32 cellular contexts compared by ENCODE assay signal in genomic region chr7:14833707-14834106, GRCh38.
A peak's percentile ranks its signal among the peaks of the same experiment; 100 is the strongest.
DNase-seq lines count a peak whose midpoint lies in the region; ATAC-seq and TF ChIP-seq lines count a peak whose summit lies in the region.
"Had no signal": no experiment of that assay in that cellular context is flagged by ENCODE, and none has a peak within 500 bp of the region (broad histone marks: within the 10 kb centered on the region; RNA-seq: fewer than 3 reads in every experiment).

No MANE protein-coding gene starts in this region.

- H2BK5ac ChIP-seq in H9 (ENCODE audit: insufficient read length, low read length) (no peak overlapping the region), mesenchymal stem cell (ENCODE audit: low read depth, low read length, poor library complexity, severe bottlenecking) (no peak overlapping the region)

- H3K4me2 ChIP-seq in H9 (ENCODE audit: insufficient read depth, insufficient read length, low read length) (peak overlapping the region; percentile 70), mesenchymal stem cell (ENCODE audit: low read length, poor library complexity, severe bottlenecking) (no peak overlapping the region)
- H3K4me2 ChIP-seq: A549, hepatocyte, smooth muscle cell had no signal

- no peak overlapping the region for H3K14ac ChIP-seq in H9 (ENCODE audit: insufficient read depth, low read length)
- no peak overlapping the region for H3K14ac ChIP-seq in mesenchymal stem cell (ENCODE audit: low read length in 2 of 2)

- H3K36me3 Mint-ChIP-seq in H9 (ENCODE audit: insufficient read depth in 1 of 3, low read depth in 3 of 3) = peaks cover 0 to 14% (median 9%) of the 10 kb centered on the region in 3 experiments; a peak in 5 of 7 replicates
- H3K36me3 Mint-ChIP-seq in activated CD4-positive, alpha-beta T cell treated with anti-CD3 and anti-CD28 coated beads, Interleukin-2, amount 10 ng/mL, durations not matched to agents 7 days and 5 days (ENCODE audit: low read depth) = no peaks in the 10 kb centered on the region
- H3K36me3 Mint-ChIP-seq: activated naive CD8-positive, alpha-beta T cell; naive thymus-derived CD8-positive, alpha-beta T cell had no signal

- CTCF ChIA-PET in activated CD4-positive, alpha-beta T cell treated with anti-CD3 and anti-CD28 coated beads, Interleukin-2, amount 10 ng/mL, durations not matched to agents 7 days and 5 days (lab: Charles Lee) = no interaction called here

- H2BK12ac ChIP-seq in H9 (ENCODE audit: insufficient read length, low read depth, low read length) (no peak overlapping the region), mesenchymal stem cell (ENCODE audit: low read length in 2 of 2) (no peak overlapping the region)

- H3K9ac ChIP-seq in H9 (ENCODE audit: extremely low read depth, insufficient read length, low read length) (peak overlapping the region; percentile 4), adipocyte (ENCODE audit: low read length) (no peak overlapping the region), mesenchymal stem cell (ENCODE audit: low read length) (peak overlapping the region; percentile 70)

- no peak for TF ChIP-seq CTCF in H9 (conservative IDR thresholded peaks at IDR 0.05)
- no peak for TF ChIP-seq CTCF in left lung (IDR thresholded peaks at IDR 0.05)

- H3K23me2 ChIP-seq in H9 (ENCODE audit: insufficient read length, low read depth, low read length, poor library complexity, severe bottlenecking) = no peaks in the 10 kb centered on the region

- H4K91ac ChIP-seq in H9 (ENCODE audit: insufficient read length, low read depth, low read length) = no peak overlapping the region
- no peak overlapping the region for H4K91ac ChIP-seq in mesenchymal stem cell (ENCODE audit: low read length)

- H3K4me1 ChIP-seq in ACC112 (ENCODE audit: control insufficient read depth, insufficient read depth, low read length, unreplicated experiment) = peaks cover 39% of the 10 kb centered on the region
- H3K4me1 ChIP-seq in H9 (ENCODE audit: insufficient read depth, low read length) = peaks cover 13% of the 10 kb centered on the region
- H3K4me1 ChIP-seq in adipocyte (ENCODE audit: control insufficient read depth, insufficient read depth, low read length) = peaks cover 34% of the 10 kb centered on the region
- peaks cover 1% of the 10 kb centered on the region for H3K4me1 ChIP-seq in mesenchymal stem cell (ENCODE audit: control insufficient read depth, insufficient read depth, low read depth, low read length)
- no peaks in the 10 kb centered on the region for H3K4me1 ChIP-seq in left lung
- H3K4me1 ChIP-seq: A549, ascending aorta, esophagus squamous epithelium, HAP-1, Peyer's patch, SJSA1 had no signal

- H2BK15ac ChIP-seq in H9 (ENCODE audit: low read depth, low read length) (no peak overlapping the region), mesenchymal stem cell (ENCODE audit: low read depth, poor library complexity, severe bottlenecking) (no peak overlapping the region)

- H3K56ac ChIP-seq in H9 (ENCODE audit: insufficient read length, low read depth, low read length) = no peak overlapping the region

- H3K27me3 ChIP-seq in ACC112 (ENCODE audit: insufficient read depth, low read length) = no peaks in the 10 kb centered on the region
- no peaks in the 10 kb centered on the region for H3K27me3 ChIP-seq in H9 (ENCODE audit: insufficient read depth, low read length)
- no peaks in the 10 kb centered on the region for H3K27me3 ChIP-seq in adipocyte (replicated peaks; ENCODE audit: control insufficient read depth, insufficient read depth, low read length)
- no peaks in the 10 kb centered on the region for H3K27me3 ChIP-seq in mesenchymal stem cell (ENCODE audit: control insufficient read depth in 1 of 2, insufficient read depth in 1 of 2, low read length in 2 of 2)
- no peaks in the 10 kb centered on the region for H3K27me3 ChIP-seq in left lung
- H3K27me3 ChIP-seq: ascending aorta, esophagus squamous epithelium, gastroesophageal sphincter, hepatocyte, MG63, Peyer's patch, SJSA1, tibial nerve had no signal

- H2BK120ac ChIP-seq in H9 (ENCODE audit: low read depth, low read length, poor library complexity, severe bottlenecking) (no peak overlapping the region), mesenchymal stem cell (ENCODE audit: low read depth, low read length) (no peak overlapping the region)

- H3K9me3 ChIP-seq in H9 (ENCODE audit: control insufficient read depth, low read depth, low read length) = no peaks in the 10 kb centered on the region
- no peaks in the 10 kb centered on the region for H3K9me3 ChIP-seq in adipocyte (ENCODE audit: control insufficient read depth, low read length)
- no peaks in the 10 kb centered on the region for H3K9me3 ChIP-seq in mesenchymal stem cell (ENCODE audit: control insufficient read depth, low read length)
- no peaks in the 10 kb centered on the region for H3K9me3 ChIP-seq in left lung
- H3K9me3 ChIP-seq: A549, ascending aorta, esophagus squamous epithelium, gastroesophageal sphincter, HAP-1, MG63, Peyer's patch, SJSA1, tibial nerve had no signal

- H3K79me2 ChIP-seq in ACC112 (ENCODE audit: control insufficient read depth, insufficient read depth, low read length, unreplicated experiment) = no peaks in the 10 kb centered on the region
- H3K79me2 ChIP-seq in H9 (ENCODE audit: insufficient read depth, low read length) = no peaks in the 10 kb centered on the region
- H3K79me2 ChIP-seq: hepatocyte had no signal

- no peak overlapping the region for H4K5ac ChIP-seq in H9 (ENCODE audit: insufficient read length, low read depth, low read length)

- 100% methylated on average over 1 of the region's 3 CpGs for WGBS in H9 (ENCODE audit: extremely low coverage, insufficient read length, low lambda C conversion rate)
- WGBS in mesenchymal stem cell = 100% methylated on average over 2 of the region's 3 CpGs

- H4K20me1 ChIP-seq in H9 (ENCODE audit: control insufficient read depth, insufficient read depth, insufficient read length) = no peaks in the 10 kb centered on the region

- H2BK20ac ChIP-seq in H9 (ENCODE audit: low read depth, low read length, poor library complexity, severe bottlenecking) = no peak overlapping the region

- H3K27ac ChIP-seq in ACC112 (ENCODE audit: low read depth, low read length) (peak overlapping the region; percentile 89), H9 (ENCODE audit: insufficient read length, low read depth, low read length) (peak overlapping the region; percentile 81), mesenchymal stem cell (ENCODE audit: low read length, poor library complexity, severe bottlenecking) (no peak overlapping the region), left lung (no peak overlapping the region)
- H3K27ac ChIP-seq: A549, ascending aorta, esophagus squamous epithelium, gastroesophageal sphincter, hepatocyte, Peyer's patch, SJSA1, tibial nerve had no signal

- H3K79me1 ChIP-seq in H9 (ENCODE audit: insufficient read depth, low read depth, low read length, poor library complexity, severe bottlenecking) (no peaks in the 10 kb centered on the region), mesenchymal stem cell (replicated peaks; ENCODE audit: low read length, poor library complexity, severe bottlenecking) (no peaks in the 10 kb centered on the region)

- H3K4ac ChIP-seq in H9 (ENCODE audit: low read depth, low read length) = no peak overlapping the region
- no peak overlapping the region for H3K4ac ChIP-seq in mesenchymal stem cell (ENCODE audit: low read depth in 1 of 2, low read length in 2 of 2)

- no peaks in the 10 kb centered on the region for H3K27me3 Mint-ChIP-seq in H9 (ENCODE audit: low read depth)
- H3K27me3 Mint-ChIP-seq in activated CD4-positive, alpha-beta T cell treated with anti-CD3 and anti-CD28 coated beads, Interleukin-2, amount 10 ng/mL, durations not matched to agents 7 days and 5 days = no peaks in the 10 kb centered on the region
- H3K27me3 Mint-ChIP-seq: activated CD8-positive, alpha-beta T cell treated with anti-CD3 and anti-CD28 coated beads for 36 hours; activated naive CD8-positive, alpha-beta T cell; central memory CD8-positive, alpha-beta T cell; naive thymus-derived CD8-positive, alpha-beta T cell had no signal

- peaks cover 47 to 50% of the 10 kb centered on the region in 2 experiments for H3K4me1 Mint-ChIP-seq in H9
- no peaks in the 10 kb centered on the region for H3K4me1 Mint-ChIP-seq in activated CD4-positive, alpha-beta T cell treated with anti-CD3 and anti-CD28 coated beads, Interleukin-2, amount 10 ng/mL, durations not matched to agents 7 days and 5 days
- H3K4me1 Mint-ChIP-seq: central memory CD8-positive, alpha-beta T cell; naive thymus-derived CD8-positive, alpha-beta T cell had no signal

- H3K23ac ChIP-seq in H9 (ENCODE audit: insufficient read length, low read depth, low read length) (no peak overlapping the region), mesenchymal stem cell (ENCODE audit: low read length in 2 of 2) (no peak overlapping the region)

- POLR2A ChIA-PET in activated CD4-positive, alpha-beta T cell treated with anti-CD3 and anti-CD28 coated beads, Interleukin-2, amount 10 ng/mL, durations not matched to agents 7 days and 5 days (lab: Charles Lee) = no interaction called here

- H2AK5ac ChIP-seq in H9 (ENCODE audit: insufficient read length, low read length) = no peak overlapping the region
- no peak overlapping the region for H2AK5ac ChIP-seq in mesenchymal stem cell (ENCODE audit: low read length, severe bottlenecking)

- H3K18ac ChIP-seq in H9 (ENCODE audit: insufficient read length, low read depth, low read length) (no peak overlapping the region), mesenchymal stem cell (ENCODE audit: low read depth in 1 of 2, low read length in 2 of 2) (no peak overlapping the region)

- intact Hi-C loops in left lung (cut with DNase I) = no loop called here

- H3K27ac Mint-ChIP-seq in H9 = peak overlapping the region in 2 of 3 experiments; percentile 86 to 87; a peak in 5 of 7 replicates
- H3K27ac Mint-ChIP-seq in activated CD4-positive, alpha-beta T cell treated with anti-CD3 and anti-CD28 coated beads, Interleukin-2, amount 10 ng/mL, durations not matched to agents 7 days and 5 days = no peak overlapping the region
- H3K27ac Mint-ChIP-seq: activated CD8-positive, alpha-beta T cell treated with anti-CD3 and anti-CD28 coated beads for 36 hours; activated naive CD8-positive, alpha-beta T cell; naive thymus-derived CD8-positive, alpha-beta T cell had no signal

- H3K4me3 ChIP-seq in ACC112 (ENCODE audit: low read depth, low read length) (no peak overlapping the region), adipocyte (ENCODE audit: low read length) (no peak overlapping the region), mesenchymal stem cell (ENCODE audit: insufficient read depth in 1 of 2, low read depth in 1 of 2, low read length in 2 of 2) (no peak overlapping the region), left lung (no peak overlapping the region)
- H3K4me3 ChIP-seq: A549, ascending aorta, esophagus squamous epithelium, gastroesophageal sphincter, HAP-1, hepatocyte, MG63, Peyer's patch, SJSA1, smooth muscle cell, tibial nerve had no signal

- DNase-seq in H9 (no peak), adipocyte (ENCODE audit: low read depth) (peak; percentile 30), mesenchymal stem cell (no peak), activated gamma-delta T cell (lab: John Stamatoyannopoulos, UW) (no peak), left lung (no peak)
- no peak for DNase-seq in activated CD4-positive, alpha-beta T cell treated with anti-CD3 and anti-CD28 coated beads, Interleukin-2, amount 50 U/mL, for 1 hour
- no peak for DNase-seq in activated CD4-positive, alpha-beta T cell treated with anti-CD3 and anti-CD28 coated beads, Interleukin-2, amount 10 ng/mL, durations not matched to agents 7 days and 5 days
- DNase-seq: activated CD4-positive, CD25-positive, alpha-beta regulatory T cell treated with anti-CD3 and anti-CD28 coated beads, Interleukin-2, amount 50 U/mL, for 72 hours; activated CD8-positive, alpha-beta T cell treated with anti-CD3 and anti-CD28 coated beads for 36 hours; DMS153; esophagus squamous epithelium; KBM-7; midbrain; naive thymus-derived CD8-positive, alpha-beta T cell; NCI-H1436; NCI-H2171 treated with DMSO at 0.1 percent for 48 hours; NCI-H524; nucleus accumbens; Peyer's patch; stimulated activated CD4-positive, alpha-beta T cell treated with anti-CD3 and anti-CD28 coated beads, Interleukin-1b, Interleukin-23, amount 100 ng/mL, for 48 hours had no signal

- H3K4me3 Mint-ChIP-seq in H9 = peak overlapping the region in 1 of 2 experiments; percentile 5; a peak in 2 of 5 replicates
- H3K4me3 Mint-ChIP-seq in activated CD4-positive, alpha-beta T cell treated with anti-CD3 and anti-CD28 coated beads, Interleukin-2, amount 10 ng/mL, durations not matched to agents 7 days and 5 days = no peak overlapping the region
- H3K4me3 Mint-ChIP-seq: activated CD8-positive, alpha-beta T cell treated with anti-CD3 and anti-CD28 coated beads for 36 hours; activated naive CD8-positive, alpha-beta T cell; central memory CD8-positive, alpha-beta T cell; naive thymus-derived CD8-positive, alpha-beta T cell had no signal

- H3T11ph ChIP-seq in H9 (ENCODE audit: low read length) = no peak overlapping the region

- peaks cover 2 to 4% of the 10 kb centered on the region in 2 experiments; a peak in 2 of 5 replicates for H3K9me3 Mint-ChIP-seq in H9
- peaks cover 2% of the 10 kb centered on the region for H3K9me3 Mint-ChIP-seq in activated CD4-positive, alpha-beta T cell treated with anti-CD3 and anti-CD28 coated beads, Interleukin-2, amount 10 ng/mL, durations not matched to agents 7 days and 5 days
- H3K9me3 Mint-ChIP-seq: activated CD8-positive, alpha-beta T cell treated with anti-CD3 and anti-CD28 coated beads for 36 hours had no signal

- H2AFZ ChIP-seq in ACC112 (ENCODE audit: low read length, unreplicated experiment) (peak overlapping the region; percentile 14), H9 (ENCODE audit: low read length) (no peak overlapping the region), mesenchymal stem cell (ENCODE audit: low read depth, low read length) (no peak overlapping the region)
- H2AFZ ChIP-seq: hepatocyte had no signal

- H3K36me3 ChIP-seq in ACC112 (ENCODE audit: insufficient read depth, low read length) (no peaks in the 10 kb centered on the region), adipocyte (ENCODE audit: control insufficient read depth, insufficient read depth, low read length, severe bottlenecking) (no peaks in the 10 kb centered on the region), mesenchymal stem cell (ENCODE audit: control insufficient read depth in 1 of 2, insufficient read depth in 2 of 2, low read depth in 1 of 2, low read length in 2 of 2) (no peaks in the 10 kb centered on the region), left lung (no peaks in the 10 kb centered on the region)
- H3K36me3 ChIP-seq: ascending aorta, esophagus squamous epithelium, gastroesophageal sphincter, HAP-1, MG63, Peyer's patch, SJSA1, tibial nerve had no signal

- H4K8ac ChIP-seq in H9 (replicated peaks; ENCODE audit: insufficient read length, low read depth, low read length) (no peak overlapping the region), mesenchymal stem cell (ENCODE audit: low read length) (no peak overlapping the region)

- no peak for ATAC-seq in left lung
- ATAC-seq: A549; activated CD8-positive, alpha-beta T cell treated with anti-CD3 and anti-CD28 coated beads for 36 hours; gastroesophageal sphincter; naive thymus-derived CD8-positive, alpha-beta T cell had no signal

Comparison
In these comparisons a context has a peak if more than half of its experiments do, and no peak if none do; other contexts are left out.
1. H3K27ac ChIP-seq: peak in ACC112 (single experiment) and H9 (single experiment); none in mesenchymal stem cell (single experiment) and left lung (0 of 2).